11 cellular contexts compared by ENCODE assay signal in genomic region chr9:75152416-75152815, GRCh38.
A peak's percentile ranks its signal among the peaks of the same experiment; 100 is the strongest.
DNase-seq lines count a peak whose midpoint lies in the region; ATAC-seq and TF ChIP-seq lines count a peak whose summit lies in the region.
"Had no signal": no experiment of that assay in that cellular context is flagged by ENCODE, and none has a peak within 500 bp of the region (broad histone marks: within the 10 kb centered on the region; RNA-seq: fewer than 3 reads in every experiment).

No MANE protein-coding gene starts in this region.

- no peak overlapping the region for H2AFZ ChIP-seq in neural progenitor cell (replicated peaks)

- H4K20me1 ChIP-seq in neural progenitor cell (ENCODE audit: low read depth), result no peaks in the 10 kb centered on the region

- H3K36me3 ChIP-seq in neural progenitor cell, result no peaks in the 10 kb centered on the region

- H3K27me3 ChIP-seq in neural progenitor cell, result no peaks in the 10 kb centered on the region

- H3K9me3 ChIP-seq in neural progenitor cell (ENCODE audit: low read depth), result no peaks in the 10 kb centered on the region

- ATAC-seq in HG02970 (IDR thresholded peaks at IDR 0.05; ENCODE audit: low FRiP score, unreplicated experiment), result no peak

- no peak for TF ChIP-seq CTCF in neural progenitor cell (IDR thresholded peaks at IDR 0.05)

- peaks cover 6 to 16% (median 7%) of the 10 kb centered on the region in 3 donors for H3K27me3 Mint-ChIP-seq in immature natural killer cell (ENCODE audit: low read depth in 3 of 3)
- no peaks in the 10 kb centered on the region for H3K27me3 Mint-ChIP-seq in neural progenitor cell (ENCODE audit: insufficient read depth, low read depth)
- H3K27me3 Mint-ChIP-seq: brain had no signal

- H3K9me3 Mint-ChIP-seq in immature natural killer cell (no peaks in the 10 kb centered on the region), neural progenitor cell (no peaks in the 10 kb centered on the region)
- H3K9me3 Mint-ChIP-seq: brain had no signal

- H3K4me3 Mint-ChIP-seq in immature natural killer cell, result peak overlapping the region; percentile 56 to 77 (median 73)
- no peak overlapping the region for H3K4me3 Mint-ChIP-seq in neural progenitor cell
- H3K4me3 Mint-ChIP-seq: brain had no signal

- DNase-seq in NK-92 treated with Interleukin-12 subunit alpha and Interleukin-12 subunit beta, amount 100 ng/mL, for 24 hours (lab: John Stamatoyannopoulos, UW), result peak; percentile 70
- peak; percentile 76 for DNase-seq in activated CD8-positive, alpha-beta memory T cell treated with anti-CD3 and anti-CD28 coated beads, Interleukin-2, amount 50 U/mL, for 48 hours
- DNase-seq in immature natural killer cell (peak; percentile 81 to 86 (median 82)), neural progenitor cell (ENCODE audit: low spot score) (no peak), cerebellum (ENCODE audit: low spot score) (no peak), HuH-7 (ENCODE audit: low spot score) (no peak)
- DNase-seq in stimulated activated CD8-positive, alpha-beta memory T cell treated with anti-CD3 and anti-CD28 coated beads, Interleukin-7, amount 100 ng/mL, for 48 hours (ENCODE audit: extremely low read depth in 1 of 2, low read depth in 1 of 2), result peak; percentile 39 to 71
- DNase-seq: DMS53, NCI-H524 treated with DMSO at 0.1 percent for 48 hours had no signal

- H3K9ac ChIP-seq in neural progenitor cell, result no peak overlapping the region

- H3K79me2 ChIP-seq in neural progenitor cell (ENCODE audit: low read depth), result no peaks in the 10 kb centered on the region

- H3K27ac ChIP-seq in neural progenitor cell, result no peak overlapping the region

- no peak overlapping the region for H3K4me3 ChIP-seq in neural progenitor cell

- H3K4me1 ChIP-seq in neural progenitor cell, result peaks cover 5% of the 10 kb centered on the region

- H3K4me1 Mint-ChIP-seq in immature natural killer cell (peaks cover 84 to 93% of the 10 kb centered on the region in 2 donors), neural progenitor cell (peaks cover 9% of the 10 kb centered on the region)

- H3K27ac Mint-ChIP-seq in immature natural killer cell (peak overlapping the region; percentile 88 to 98 (median 92)), neural progenitor cell (no peak overlapping the region)
- H3K27ac Mint-ChIP-seq: brain had no signal

- H3K4me2 ChIP-seq in neural progenitor cell, result no peak overlapping the region

- H3K36me3 Mint-ChIP-seq in immature natural killer cell, result peaks cover 3 to 17% (median 4%) of the 10 kb centered on the region in 3 donors
- H3K36me3 Mint-ChIP-seq in neural progenitor cell, result no peaks in the 10 kb centered on the region
- H3K36me3 Mint-ChIP-seq: brain had no signal

- H3F3A ChIP-seq in neural progenitor cell (ENCODE audit: low read depth), result no peaks in the 10 kb centered on the region

Comparison
In these comparisons a context has a peak if more than half of its experiments do, and no peak if none do; other contexts are left out.
1. DNase-seq: peak in NK-92 treated with Interleukin-12 subunit alpha and Interleukin-12 subunit beta, amount 100 ng/mL, for 24 hours (single experiment), activated CD8-positive, alpha-beta memory T cell treated with anti-CD3 and anti-CD28 coated beads, Interleukin-2, amount 50 U/mL, for 48 hours (single experiment), immature natural killer cell (3 of 3) and stimulated activated CD8-positive, alpha-beta memory T cell treated with anti-CD3 and anti-CD28 coated beads, Interleukin-7, amount 100 ng/mL, for 48 hours (2 of 2); none in neural progenitor cell (single experiment), cerebellum (single experiment) and HuH-7 (single experiment).